ENCODE assay signal across 1 cellular context in the genomic region with DNA sequence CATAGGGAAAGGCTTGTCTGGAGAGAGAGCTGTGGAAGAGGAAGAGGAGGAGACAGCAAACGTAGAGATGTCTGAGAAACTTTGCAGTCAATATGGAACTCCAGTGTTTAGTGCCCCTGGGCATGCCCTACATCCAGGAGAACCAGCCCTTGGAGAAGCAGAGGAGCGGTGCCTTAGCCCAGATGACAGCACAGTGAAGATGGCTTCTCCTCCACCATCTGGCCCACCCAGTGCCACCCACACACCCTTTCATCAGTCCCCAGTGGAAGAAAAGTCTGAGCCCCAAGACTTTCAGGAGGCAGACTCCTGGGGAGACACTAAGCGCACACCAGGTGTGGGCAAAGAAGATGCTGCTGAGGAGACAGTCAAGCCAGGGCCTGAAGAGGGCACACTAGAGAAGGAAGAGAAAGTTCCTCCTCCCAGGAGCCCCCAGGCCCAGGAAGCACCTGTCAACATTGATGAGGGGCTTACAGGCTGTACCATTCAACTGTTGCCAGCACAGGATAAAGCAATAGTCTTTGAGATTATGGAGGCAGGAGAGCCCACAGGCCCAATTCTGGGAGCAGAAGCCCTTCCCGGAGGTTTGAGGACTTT.
TF ChIP-seq lines count a peak whose summit lies in the region.

No MANE protein-coding gene starts in this region.

TF ChIP-seq in HepG2, 621 proteins besides CTCF, POLR2A, EP300 and RAD21:
- TF ChIP-seq ZNF790 (CRISPR knock-in tag; IDR thresholded peaks at IDR 0.05; ENCODE audit: borderline replicate concordance) (no peak), STAG1 (CRISPR knock-in tag; IDR thresholded peaks at IDR 0.05) (0 out of 2 replicates have a peak, but pooled peaks have one; percentile 3)
